ENCODE assay signal across 27 cellular contexts in the genomic region with DNA sequence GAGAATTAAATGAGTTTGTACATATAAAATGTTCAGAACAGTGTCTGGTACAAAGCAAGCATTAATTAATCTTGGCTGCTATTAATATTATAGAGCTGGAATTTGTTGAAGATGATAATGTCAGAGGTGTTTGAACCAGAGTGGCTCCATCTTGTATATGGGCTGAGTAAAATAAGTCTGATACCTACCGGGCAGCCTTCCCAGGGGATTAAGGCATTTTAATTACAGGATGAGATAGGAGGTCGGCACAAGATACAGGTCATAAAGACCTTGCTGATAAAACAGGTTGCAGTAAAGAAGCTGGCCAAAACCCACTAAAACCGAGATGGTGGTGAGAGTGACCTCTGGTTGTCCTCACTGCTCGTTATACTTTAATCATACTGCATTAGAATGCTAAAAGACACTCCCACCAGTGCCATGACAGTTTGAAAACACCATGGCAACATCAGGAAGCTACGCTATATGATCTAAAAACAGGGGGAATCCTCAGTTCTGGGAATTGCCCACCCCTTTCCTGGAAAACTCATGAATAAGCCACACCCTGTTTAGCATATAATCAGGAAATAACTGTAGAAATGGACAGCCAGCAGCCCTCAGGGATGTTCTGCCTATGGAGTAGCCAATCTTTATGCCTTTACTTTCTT.
"Had no signal": no experiment of that assay in that cellular context is flagged by ENCODE, and none has a peak within 500 bp of the region (broad histone marks: within the 10 kb centered on the region; RNA-seq: fewer than 3 reads in every experiment).

No MANE protein-coding gene starts in this region.

- DNase-seq: activated CD4-positive, alpha-beta T cell treated with anti-CD3 and anti-CD28 coated beads for 48 hours; activated CD4-positive, alpha-beta T cell treated with anti-CD3 and anti-CD28 coated beads, Interleukin-2, amount 50 U/mL, for 4 hours; activated CD4-positive, CD25-positive, alpha-beta regulatory T cell treated with anti-CD3 and anti-CD28 coated beads, Interleukin-2, amount 50 U/mL, for 72 hours; activated CD8-positive, alpha-beta memory T cell treated with anti-CD3 and anti-CD28 coated beads, Interleukin-2, amount 10 ng/mL, durations not matched to agents 7 days and 5 days; activated effector memory CD4-positive, alpha-beta T cell treated with Interleukin-2 at 50 U/mL for 16 hours; activated naive CD4-positive, alpha-beta T cell; activated T-cell treated with anti-CD3 and anti-CD28 coated beads, Interleukin-2, amount 50 U/mL, for 24 hours; aorta; Karpas-422; MM.1S; NCI-H1105; NCI-H1436 treated with DMSO at 0.1 percent for 48 hours; NCI-H187; NCI-H2081 treated with DMSO at 0.1 percent for 48 hours; NCI-H446; NCI-H524; NCI-H82; NK-92 treated with Interleukin-12 subunit alpha and Interleukin-12 subunit beta, amount 100 ng/mL, for 24 hours; SIG-M5; T-helper 17 cell; T-helper 9 cell had no signal

- H3K27ac Mint-ChIP-seq: activated CD8-positive, alpha-beta memory T cell treated with anti-CD3 and anti-CD28 coated beads, Interleukin-2, amount 10 ng/mL, durations not matched to agents 7 days and 5 days; activated naive CD4-positive, alpha-beta T cell treated with anti-CD3 and anti-CD28 coated beads, Interleukin-2, amount 50 U/mL, for 24 hours; activated T-cell treated with anti-CD3 and anti-CD28 coated beads, Interleukin-2, amount 50 U/mL, for 24 hours; activated T-helper 1 cell treated with anti-CD3 and anti-CD28 coated beads, Interleukin-12 subunit alpha, Interleukin-12 subunit beta, Interleukin-2, Interleukin-4 antibody, amounts not matched to agents 30 ng/mL and 10 ng/mL and 1 ng/mL, durations not matched to agents 14 hours and 24 hours and 36 hours; T-helper 17 cell; WTC11 had no signal

- FAIRE-seq: bronchial epithelial cell, HepG2, RCC 7860 had no signal

- ATAC-seq: activated CD8-positive, alpha-beta memory T cell treated with anti-CD3 and anti-CD28 coated beads, Interleukin-2, amount 10 ng/mL, durations not matched to agents 7 days and 5 days; HepG2; T-helper 17 cell had no signal

- H3K9me3 Mint-ChIP-seq: activated naive CD4-positive, alpha-beta T cell treated with anti-CD3 and anti-CD28 coated beads, Interleukin-2, amount 50 U/mL, for 24 hours; activated T-cell treated with anti-CD3 and anti-CD28 coated beads, Interleukin-2, amount 50 U/mL, for 24 hours; activated T-helper 1 cell treated with anti-CD3 and anti-CD28 coated beads, Interleukin-12 subunit alpha, Interleukin-12 subunit beta, Interleukin-2, Interleukin-4 antibody, amounts not matched to agents 30 ng/mL and 10 ng/mL and 1 ng/mL, durations not matched to agents 14 hours and 24 hours and 36 hours had no signal

- H3K4me1 Mint-ChIP-seq: activated CD8-positive, alpha-beta memory T cell treated with anti-CD3 and anti-CD28 coated beads, Interleukin-2, amount 10 ng/mL, durations not matched to agents 7 days and 5 days; activated naive CD4-positive, alpha-beta T cell treated with anti-CD3 and anti-CD28 coated beads, Interleukin-2, amount 50 U/mL, for 24 hours; T-helper 17 cell had no signal

- H3K36me3 Mint-ChIP-seq: activated CD8-positive, alpha-beta memory T cell treated with anti-CD3 and anti-CD28 coated beads, Interleukin-2, amount 10 ng/mL, durations not matched to agents 7 days and 5 days; activated naive CD4-positive, alpha-beta T cell treated with anti-CD3 and anti-CD28 coated beads, Interleukin-2, amount 50 U/mL, for 24 hours had no signal

- H3K4me3 Mint-ChIP-seq: activated CD8-positive, alpha-beta memory T cell treated with anti-CD3 and anti-CD28 coated beads, Interleukin-2, amount 10 ng/mL, durations not matched to agents 7 days and 5 days; activated naive CD4-positive, alpha-beta T cell treated with anti-CD3 and anti-CD28 coated beads, Interleukin-2, amount 50 U/mL, for 24 hours; activated T-cell treated with anti-CD3 and anti-CD28 coated beads, Interleukin-2, amount 50 U/mL, for 24 hours; activated T-helper 1 cell treated with anti-CD3 and anti-CD28 coated beads, Interleukin-12 subunit alpha, Interleukin-12 subunit beta, Interleukin-2, Interleukin-4 antibody, amounts not matched to agents 30 ng/mL and 10 ng/mL and 1 ng/mL, durations not matched to agents 14 hours and 24 hours and 36 hours; T-helper 17 cell; WTC11 had no signal
